Comparison of ENCODE assay signal across 13 cellular contexts in genomic region chr14:78829274-78829673, GRCh38.
"Had no signal": no experiment of that assay in that cellular context is flagged by ENCODE, and none has a peak within 500 bp of the region (broad histone marks: within the 10 kb centered on the region; RNA-seq: fewer than 3 reads in every experiment).

No MANE protein-coding gene starts in this region.

- H3K36me3 Mint-ChIP-seq: activated naive CD4-positive, alpha-beta T cell treated with anti-CD3 and anti-CD28 coated beads, Interleukin-2, amount 10 ng/mL, durations not matched to agents 7 days and 5 days; naive B cell had no signal

- H3K4me1 Mint-ChIP-seq: activated CD4-positive, alpha-beta T cell treated with anti-CD3 and anti-CD28 coated beads, Interleukin-2, amount 10 ng/mL, durations not matched to agents 7 days and 5 days; activated naive CD4-positive, alpha-beta T cell treated with anti-CD3 and anti-CD28 coated beads, Interleukin-2, amount 10 ng/mL, durations not matched to agents 7 days and 5 days; naive B cell had no signal

- H3K4me3 ChIP-seq: cardiac muscle cell, heart left ventricle, right atrium auricular region, skin epidermis, thyroid gland, uterus had no signal

- H3K36me3 ChIP-seq: cardiac muscle cell, heart left ventricle, right atrium auricular region, thyroid gland, uterus had no signal

- H3K27ac ChIP-seq: cardiac muscle cell, heart left ventricle, right atrium auricular region, skin epidermis, thyroid gland, uterus had no signal

- H3K4me3 Mint-ChIP-seq: activated CD4-positive, alpha-beta T cell treated with anti-CD3 and anti-CD28 coated beads, Interleukin-2, amount 10 ng/mL, durations not matched to agents 7 days and 5 days; activated naive CD4-positive, alpha-beta T cell treated with anti-CD3 and anti-CD28 coated beads, Interleukin-2, amount 10 ng/mL, durations not matched to agents 7 days and 5 days; naive B cell had no signal

- H3K9me3 Mint-ChIP-seq: activated CD4-positive, alpha-beta T cell treated with anti-CD3 and anti-CD28 coated beads, Interleukin-2, amount 10 ng/mL, durations not matched to agents 7 days and 5 days; activated naive CD4-positive, alpha-beta T cell treated with anti-CD3 and anti-CD28 coated beads, Interleukin-2, amount 10 ng/mL, durations not matched to agents 7 days and 5 days; activated T-helper 2 cell treated with anti-CD3 and anti-CD28 coated beads, Interferon-gamma antibody, Interleukin-2, Interleukin-4, amounts not matched to agents 10 μg/mL and 5 μg/mL and 100 μg/mL, durations not matched to agents 14 hours and 24 hours and 36 hours had no signal

- H3K4me1 ChIP-seq: heart left ventricle, right atrium auricular region, thyroid gland, uterus had no signal

- H3K27me3 ChIP-seq: heart left ventricle, right atrium auricular region, thyroid gland, uterus had no signal

- ATAC-seq: heart left ventricle had no signal

- H3K27ac Mint-ChIP-seq: activated CD4-positive, alpha-beta T cell treated with anti-CD3 and anti-CD28 coated beads, Interleukin-2, amount 10 ng/mL, durations not matched to agents 7 days and 5 days; activated naive CD4-positive, alpha-beta T cell treated with anti-CD3 and anti-CD28 coated beads, Interleukin-2, amount 10 ng/mL, durations not matched to agents 7 days and 5 days; activated T-helper 2 cell treated with anti-CD3 and anti-CD28 coated beads, Interferon-gamma antibody, Interleukin-2, Interleukin-4, amounts not matched to agents 10 μg/mL and 5 μg/mL and 100 μg/mL, durations not matched to agents 14 hours and 24 hours and 36 hours; naive B cell had no signal

- DNase-seq: activated CD4-positive, alpha-beta T cell treated with anti-CD3 and anti-CD28 coated beads, Interleukin-2, amount 10 ng/mL, durations not matched to agents 7 days and 5 days; activated CD4-positive, CD25-positive, alpha-beta regulatory T cell; activated naive CD4-positive, alpha-beta T cell treated with anti-CD3 and anti-CD28 coated beads, Interleukin-2, amount 10 ng/mL, durations not matched to agents 7 days and 5 days; activated T-cell treated with anti-CD3 and anti-CD28 coated beads for 4 hours; foreskin melanocyte; heart left ventricle; naive B cell; thyroid gland; uterus had no signal

- H3K27me3 Mint-ChIP-seq: activated CD4-positive, alpha-beta T cell treated with anti-CD3 and anti-CD28 coated beads, Interleukin-2, amount 10 ng/mL, durations not matched to agents 7 days and 5 days; activated naive CD4-positive, alpha-beta T cell treated with anti-CD3 and anti-CD28 coated beads, Interleukin-2, amount 10 ng/mL, durations not matched to agents 7 days and 5 days; naive B cell had no signal

- H3K9me3 ChIP-seq: heart left ventricle, right atrium auricular region, thyroid gland, uterus had no signal
